ENCODE assay signal across 23 cellular contexts in the genomic region with DNA sequence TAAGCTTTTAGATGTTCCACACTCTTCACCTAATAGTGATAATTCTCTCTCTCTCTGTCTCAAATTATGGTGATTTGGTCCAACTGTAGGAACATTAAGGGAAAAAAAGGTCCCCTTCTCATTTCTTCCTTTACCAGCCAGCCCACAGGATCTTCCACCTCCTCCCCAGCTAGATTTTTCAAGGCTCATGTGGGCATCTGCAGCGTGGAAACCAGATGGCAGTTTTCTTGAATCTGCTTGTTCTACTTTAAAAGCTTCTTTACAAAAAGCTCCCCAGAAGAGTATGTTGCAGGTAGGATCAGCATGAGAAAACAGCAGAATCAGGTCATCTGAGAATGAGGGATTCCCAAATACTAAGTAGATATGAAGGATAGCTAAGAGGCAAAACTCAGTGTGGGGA.
"Had no signal": no experiment of that assay in that cellular context is flagged by ENCODE, and none has a peak within 500 bp of the region (broad histone marks: within the 10 kb centered on the region; RNA-seq: fewer than 3 reads in every experiment).

No MANE protein-coding gene starts in this region.

- H3K9me3 Mint-ChIP-seq: naive thymus-derived CD8-positive, alpha-beta T cell; neural crest cell had no signal

- H3K36me3 Mint-ChIP-seq: naive thymus-derived CD8-positive, alpha-beta T cell had no signal

- H3K4me1 Mint-ChIP-seq: naive thymus-derived CD8-positive, alpha-beta T cell; neural crest cell had no signal

- DNase-seq: cerebellar nuclear complex; colonic mucosa; dermis blood vessel endothelial cell; erythroblast; foreskin keratinocyte; head of caudate nucleus; hippocampal formation; kidney glomerular epithelial cell; mammary epithelial cell; mucosa of descending colon; naive thymus-derived CD8-positive, alpha-beta T cell; occipital lobe; sigmoid colon; stimulated activated CD4-positive, alpha-beta T cell treated with anti-CD3 and anti-CD28 coated beads, Interleukin-12 subunit alpha, Interleukin-12 subunit beta, amount 100 ng/mL, for 4 hours; stimulated activated naive CD4-positive, alpha-beta T cell; stomach; thyroid gland; upper lobe of left lung had no signal

- H3K4me3 Mint-ChIP-seq: naive thymus-derived CD8-positive, alpha-beta T cell; neural crest cell had no signal

- H3K36me3 ChIP-seq: colonic mucosa, right atrium auricular region, sigmoid colon, stomach, suprapubic skin, thyroid gland, upper lobe of left lung, vagina had no signal

- H3K27ac ChIP-seq: colonic mucosa, foreskin keratinocyte, right atrium auricular region, sigmoid colon, skin epidermis, stomach, suprapubic skin, thyroid gland, upper lobe of left lung, vagina had no signal

- H3K27me3 ChIP-seq: colonic mucosa, foreskin keratinocyte, right atrium auricular region, sigmoid colon, thyroid gland, upper lobe of left lung, vagina had no signal

- ATAC-seq: foreskin keratinocyte; mucosa of descending colon; naive thymus-derived CD8-positive, alpha-beta T cell had no signal

- H3K4me3 ChIP-seq: colonic mucosa, mucosa of descending colon, right atrium auricular region, sigmoid colon, skin epidermis, stomach, suprapubic skin, thyroid gland, upper lobe of left lung, vagina had no signal

- H3K27ac Mint-ChIP-seq: naive thymus-derived CD8-positive, alpha-beta T cell had no signal

- H3K9me3 ChIP-seq: colonic mucosa, mucosa of descending colon, right atrium auricular region, sigmoid colon, stomach, suprapubic skin, thyroid gland, upper lobe of left lung, vagina had no signal

- H3K4me1 ChIP-seq: colonic mucosa, foreskin keratinocyte, thyroid gland had no signal
